Comparison of ENCODE assay signal across 20 cellular contexts in the genomic region with DNA sequence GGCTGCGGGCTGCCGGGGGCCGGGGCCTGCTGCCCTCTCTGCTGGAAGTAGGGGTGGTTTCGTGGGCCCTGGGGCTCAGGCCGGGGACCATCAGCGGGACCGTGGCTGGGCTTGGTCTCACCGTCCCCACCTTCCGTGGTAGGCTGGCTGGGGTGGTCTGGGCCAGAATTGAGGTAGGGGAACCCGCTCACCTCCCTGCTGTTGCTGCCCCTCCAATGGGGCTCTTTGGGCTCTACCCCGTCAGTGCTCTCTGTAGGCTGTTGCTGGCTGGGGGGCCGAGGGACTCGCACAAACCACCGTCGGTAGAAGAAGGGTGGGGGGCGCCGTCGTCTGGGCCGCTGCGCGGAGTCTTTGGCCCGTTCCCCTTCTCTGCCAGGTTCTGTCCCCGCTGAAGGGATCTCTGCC.
"Had no signal": no experiment of that assay in that cellular context is flagged by ENCODE, and none has a peak within 500 bp of the region (broad histone marks: within the 10 kb centered on the region; RNA-seq: fewer than 3 reads in every experiment).

No MANE protein-coding gene starts in this region.

- H3K4me1 ChIP-seq: left lung had no signal

- H3K9me3 ChIP-seq: left lung, tibial artery had no signal

- DNase-seq: activated CD8-positive, alpha-beta memory T cell treated with anti-CD3 and anti-CD28 coated beads for 24 hours; activated CD8-positive, alpha-beta memory T cell treated with anti-CD3 and anti-CD28 coated beads, Interleukin-2, amount 50 U/mL, for 48 hours; activated naive CD4-positive, alpha-beta T cell treated with anti-CD3 and anti-CD28 coated beads for 36 hours; activated naive CD8-positive, alpha-beta T cell treated with anti-CD3 and anti-CD28 coated beads, Interleukin-2, amount 10 ng/mL, durations not matched to agents 7 days and 5 days; activated T-cell treated with anti-CD3 and anti-CD28 coated beads, Interleukin-2, amount 50 U/mL, for 4 hours; effector CD4-positive, alpha-beta T cell; erythroblast; foreskin keratinocyte; glutamatergic neuron; immature natural killer cell; nephron progenitor cell; retina; stimulated activated CD4-positive, alpha-beta T cell treated with anti-CD3 and anti-CD28 coated beads, Interleukin-12 subunit alpha, Interleukin-12 subunit beta, amount 100 ng/mL, for 4 hours; stimulated activated CD4-positive, alpha-beta T cell treated with anti-CD3 and anti-CD28 coated beads, Interleukin-4, amount 100 ng/mL, for 4 hours; stimulated activated naive CD8-positive, alpha-beta T cell treated with anti-CD3 and anti-CD28 coated beads, Interleukin-15, Interleukin-2, amounts not matched to agents 100 U/mL and 50 U/mL, for 24 hours; T-helper 1 cell had no signal

- H3K27ac ChIP-seq: cardiac muscle cell, foreskin keratinocyte, hepatocyte, left lung had no signal

- H3K36me3 ChIP-seq: cardiac muscle cell, left lung had no signal

- H3K27me3 ChIP-seq: cardiac muscle cell, tibial artery had no signal

- H3K4me3 ChIP-seq: cardiac muscle cell, hepatocyte, left lung, tibial artery had no signal
